17 cellular contexts compared by ENCODE assay signal in the genomic region with DNA sequence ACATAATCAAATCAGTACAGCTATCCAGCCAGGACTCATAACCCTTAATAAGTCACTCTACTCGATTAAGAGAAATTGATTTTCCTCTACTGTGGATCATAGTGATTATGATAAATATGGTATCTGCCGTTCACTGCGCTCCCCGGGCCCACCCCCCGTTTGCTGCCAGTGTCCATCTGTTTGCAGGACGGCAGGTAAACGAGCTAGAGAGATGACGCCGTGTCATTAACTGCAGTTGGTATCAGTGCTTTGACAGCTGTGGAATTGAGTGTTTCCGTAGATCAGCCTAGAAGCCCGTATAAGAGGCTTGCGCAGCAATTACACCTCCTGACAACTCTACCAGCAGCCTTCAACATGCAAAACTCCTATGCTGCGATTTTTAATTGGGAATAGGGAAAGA.
"Had no signal": no experiment of that assay in that cellular context is flagged by ENCODE, and none has a peak within 500 bp of the region (broad histone marks: within the 10 kb centered on the region; RNA-seq: fewer than 3 reads in every experiment).

No MANE protein-coding gene starts in this region.

- H3K4me1 ChIP-seq: breast epithelium, lower lobe of right lung, testis had no signal

- H3K4me3 ChIP-seq: breast epithelium, lower lobe of right lung, testis had no signal

- H3K4me3 Mint-ChIP-seq: dendritic cell treated with granulocyte-macrophage colony-stimulating factor and Interleukin-4, amounts not matched to agents 40 ng/mL and 50 ng/mL, for 4 days; nephron; stimulated activated naive CD8-positive, alpha-beta T cell treated with anti-CD3 and anti-CD28 coated beads, Interleukin-15, amount 100 ng/mL, for 72 hours had no signal

- H3K36me3 ChIP-seq: breast epithelium, lower lobe of right lung had no signal

- ATAC-seq: foreskin keratinocyte; left cardiac atrium; lower lobe of right lung; stimulated activated naive CD8-positive, alpha-beta T cell treated with anti-CD3 and anti-CD28 coated beads, Interleukin-15, amount 100 ng/mL, for 72 hours had no signal

- H3K27ac Mint-ChIP-seq: dendritic cell treated with granulocyte-macrophage colony-stimulating factor and Interleukin-4, amounts not matched to agents 40 ng/mL and 50 ng/mL, for 4 days; nephron; stimulated activated naive CD8-positive, alpha-beta T cell treated with anti-CD3 and anti-CD28 coated beads, Interleukin-15, amount 100 ng/mL, for 72 hours had no signal

- H3K27me3 Mint-ChIP-seq: dendritic cell treated with granulocyte-macrophage colony-stimulating factor and Interleukin-4, amounts not matched to agents 40 ng/mL and 50 ng/mL, for 4 days; stimulated activated naive CD8-positive, alpha-beta T cell treated with anti-CD3 and anti-CD28 coated beads, Interleukin-15, amount 100 ng/mL, for 72 hours had no signal

- H3K9me3 ChIP-seq: lower lobe of right lung, testis had no signal

- H3K9me3 Mint-ChIP-seq: dendritic cell treated with granulocyte-macrophage colony-stimulating factor and Interleukin-4, amounts not matched to agents 40 ng/mL and 50 ng/mL, for 4 days; nephron; stimulated activated naive CD8-positive, alpha-beta T cell treated with anti-CD3 and anti-CD28 coated beads, Interleukin-15, amount 100 ng/mL, for 72 hours had no signal

- H3K4me1 Mint-ChIP-seq: nephron; stimulated activated naive CD8-positive, alpha-beta T cell treated with anti-CD3 and anti-CD28 coated beads, Interleukin-15, amount 100 ng/mL, for 72 hours had no signal

- DNase-seq: activated CD4-positive, alpha-beta T cell treated with anti-CD3 and anti-CD28 coated beads, Interleukin-2, amount 50 U/mL, for 4 hours; activated CD4-positive, CD25-positive, alpha-beta regulatory T cell treated with anti-CD3 and anti-CD28 coated beads, Interleukin-2, amount 50 U/mL, for 72 hours; activated naive CD4-positive, alpha-beta T cell; activated T-cell treated with anti-CD3 and anti-CD28 coated beads for 4 hours; anterior cingulate cortex; cerebellar nuclear complex; effector memory CD4-positive, alpha-beta T cell; foreskin keratinocyte; left cardiac atrium; lower lobe of right lung; stimulated activated CD4-positive, alpha-beta T cell treated with anti-CD3 and anti-CD28 coated beads, Interleukin-1b, Interleukin-23, amount 100 ng/mL, for 48 hours; stimulated activated naive CD8-positive, alpha-beta T cell treated with anti-CD3 and anti-CD28 coated beads, Interleukin-15, amount 100 ng/mL, for 72 hours; T-helper 9 cell; testis had no signal

- H3K27me3 ChIP-seq: breast epithelium, foreskin keratinocyte, testis had no signal

- H3K27ac ChIP-seq: breast epithelium, foreskin keratinocyte, lower lobe of right lung, testis had no signal
